Comparison of ENCODE assay signal across 1 cellular context in the genomic region with DNA sequence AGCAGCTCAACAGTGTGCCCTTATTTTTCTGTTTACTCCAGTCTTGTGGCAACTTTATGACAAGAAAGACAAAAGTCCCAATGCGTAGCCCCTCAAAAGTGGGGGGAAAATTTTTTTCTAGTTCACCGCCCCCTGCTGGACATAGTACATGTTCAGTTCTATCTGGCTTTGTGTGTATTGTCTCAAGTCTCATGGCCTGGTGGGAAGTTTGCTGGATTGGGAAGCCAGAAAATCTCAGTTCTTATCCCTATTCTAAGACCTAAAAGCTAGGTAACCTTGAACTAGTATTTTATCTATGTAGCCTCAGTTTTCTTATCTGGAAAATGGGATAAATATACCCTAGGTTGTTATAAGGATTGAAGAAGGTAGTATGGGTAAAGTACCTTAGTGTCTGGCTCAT.
TF ChIP-seq lines count a peak whose summit lies in the region.

No MANE protein-coding gene starts in this region.

TF ChIP-seq in GM23338, 12 proteins besides CTCF, POLR2A, EP300 and RAD21 (continued from another document):
- TF ChIP-seq, protein P1, sequence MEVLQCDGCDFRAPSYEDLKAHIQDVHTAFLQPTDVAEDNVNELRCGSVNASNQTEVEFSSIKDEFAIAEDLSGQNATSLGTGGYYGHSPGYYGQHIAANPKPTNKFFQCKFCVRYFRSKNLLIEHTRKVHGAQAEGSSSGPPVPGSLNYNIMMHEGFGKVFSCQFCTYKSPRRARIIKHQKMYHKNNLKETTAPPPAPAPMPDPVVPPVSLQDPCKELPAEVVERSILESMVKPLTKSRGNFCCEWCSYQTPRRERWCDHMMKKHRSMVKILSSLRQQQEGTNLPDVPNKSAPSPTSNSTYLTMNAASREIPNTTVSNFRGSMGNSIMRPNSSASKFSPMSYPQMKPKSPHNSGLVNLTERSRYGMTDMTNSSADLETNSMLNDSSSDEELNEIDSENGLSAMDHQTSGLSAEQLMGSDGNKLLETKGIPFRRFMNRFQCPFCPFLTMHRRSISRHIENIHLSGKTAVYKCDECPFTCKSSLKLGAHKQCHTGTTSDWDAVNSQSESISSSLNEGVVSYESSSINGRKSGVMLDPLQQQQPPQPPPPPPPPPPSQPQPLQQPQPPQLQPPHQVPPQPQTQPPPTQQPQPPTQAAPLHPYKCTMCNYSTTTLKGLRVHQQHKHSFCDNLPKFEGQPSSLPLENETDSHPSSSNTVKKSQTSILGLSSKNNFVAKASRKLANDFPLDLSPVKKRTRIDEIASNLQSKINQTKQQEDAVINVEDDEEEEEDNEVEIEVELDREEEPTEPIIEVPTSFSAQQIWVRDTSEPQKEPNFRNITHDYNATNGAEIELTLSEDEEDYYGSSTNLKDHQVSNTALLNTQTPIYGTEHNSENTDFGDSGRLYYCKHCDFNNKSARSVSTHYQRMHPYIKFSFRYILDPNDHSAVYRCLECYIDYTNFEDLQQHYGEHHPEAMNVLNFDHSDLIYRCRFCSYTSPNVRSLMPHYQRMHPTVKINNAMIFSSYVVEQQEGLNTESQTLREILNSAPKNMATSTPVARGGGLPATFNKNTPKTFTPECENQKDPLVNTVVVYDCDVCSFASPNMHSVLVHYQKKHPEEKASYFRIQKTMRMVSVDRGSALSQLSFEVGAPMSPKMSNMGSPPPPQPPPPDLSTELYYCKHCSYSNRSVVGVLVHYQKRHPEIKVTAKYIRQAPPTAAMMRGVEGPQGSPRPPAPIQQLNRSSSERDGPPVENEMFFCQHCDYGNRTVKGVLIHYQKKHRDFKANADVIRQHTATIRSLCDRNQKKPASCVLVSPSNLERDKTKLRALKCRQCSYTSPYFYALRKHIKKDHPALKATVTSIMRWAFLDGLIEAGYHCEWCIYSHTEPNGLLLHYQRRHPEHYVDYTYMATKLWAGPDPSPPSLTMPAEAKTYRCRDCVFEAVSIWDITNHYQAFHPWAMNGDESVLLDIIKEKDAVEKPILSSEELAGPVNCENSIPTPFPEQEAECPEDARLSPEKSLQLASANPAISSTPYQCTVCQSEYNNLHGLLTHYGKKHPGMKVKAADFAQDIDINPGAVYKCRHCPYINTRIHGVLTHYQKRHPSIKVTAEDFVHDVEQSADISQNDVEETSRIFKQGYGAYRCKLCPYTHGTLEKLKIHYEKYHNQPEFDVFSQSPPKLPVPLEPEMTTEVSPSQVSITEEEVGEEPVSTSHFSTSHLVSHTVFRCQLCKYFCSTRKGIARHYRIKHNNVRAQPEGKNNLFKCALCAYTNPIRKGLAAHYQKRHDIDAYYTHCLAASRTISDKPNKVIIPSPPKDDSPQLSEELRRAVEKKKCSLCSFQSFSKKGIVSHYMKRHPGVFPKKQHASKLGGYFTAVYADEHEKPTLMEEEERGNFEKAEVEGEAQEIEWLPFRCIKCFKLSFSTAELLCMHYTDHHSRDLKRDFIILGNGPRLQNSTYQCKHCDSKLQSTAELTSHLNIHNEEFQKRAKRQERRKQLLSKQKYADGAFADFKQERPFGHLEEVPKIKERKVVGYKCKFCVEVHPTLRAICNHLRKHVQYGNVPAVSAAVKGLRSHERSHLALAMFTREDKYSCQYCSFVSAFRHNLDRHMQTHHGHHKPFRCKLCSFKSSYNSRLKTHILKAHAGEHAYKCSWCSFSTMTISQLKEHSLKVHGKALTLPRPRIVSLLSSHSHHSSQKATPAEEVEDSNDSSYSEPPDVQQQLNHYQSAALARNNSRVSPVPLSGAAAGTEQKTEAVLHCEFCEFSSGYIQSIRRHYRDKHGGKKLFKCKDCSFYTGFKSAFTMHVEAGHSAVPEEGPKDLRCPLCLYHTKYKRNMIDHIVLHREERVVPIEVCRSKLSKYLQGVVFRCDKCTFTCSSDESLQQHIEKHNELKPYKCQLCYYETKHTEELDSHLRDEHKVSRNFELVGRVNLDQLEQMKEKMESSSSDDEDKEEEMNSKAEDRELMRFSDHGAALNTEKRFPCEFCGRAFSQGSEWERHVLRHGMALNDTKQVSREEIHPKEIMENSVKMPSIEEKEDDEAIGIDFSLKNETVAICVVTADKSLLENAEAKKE (CRISPR knock-in tag; IDR thresholded peaks at IDR 0.05): no peak
- TF ChIP-seq POLR2AphosphoS5 (IDR thresholded peaks at IDR 0.05; ENCODE audit: low read depth) (no peak), ZNF331 (CRISPR knock-in tag; IDR thresholded peaks at IDR 0.05; ENCODE audit: low read depth) (no peak), CREB1 (CRISPR knock-in tag; IDR thresholded peaks at IDR 0.05; ENCODE audit: low read depth) (no peak), ZNF114 (CRISPR knock-in tag; IDR thresholded peaks at IDR 0.05) (no peak), EZH2 (IDR thresholded peaks at IDR 0.05; ENCODE audit: low read depth, unreplicated experiment) (no peak), EZH2phosphoT487 (IDR thresholded peaks at IDR 0.05; ENCODE audit: unreplicated experiment) (no peak), JUNB (IDR thresholded peaks at IDR 0.05; ENCODE audit: unreplicated experiment) (no peak)
- TF ChIP-seq, protein P2, sequence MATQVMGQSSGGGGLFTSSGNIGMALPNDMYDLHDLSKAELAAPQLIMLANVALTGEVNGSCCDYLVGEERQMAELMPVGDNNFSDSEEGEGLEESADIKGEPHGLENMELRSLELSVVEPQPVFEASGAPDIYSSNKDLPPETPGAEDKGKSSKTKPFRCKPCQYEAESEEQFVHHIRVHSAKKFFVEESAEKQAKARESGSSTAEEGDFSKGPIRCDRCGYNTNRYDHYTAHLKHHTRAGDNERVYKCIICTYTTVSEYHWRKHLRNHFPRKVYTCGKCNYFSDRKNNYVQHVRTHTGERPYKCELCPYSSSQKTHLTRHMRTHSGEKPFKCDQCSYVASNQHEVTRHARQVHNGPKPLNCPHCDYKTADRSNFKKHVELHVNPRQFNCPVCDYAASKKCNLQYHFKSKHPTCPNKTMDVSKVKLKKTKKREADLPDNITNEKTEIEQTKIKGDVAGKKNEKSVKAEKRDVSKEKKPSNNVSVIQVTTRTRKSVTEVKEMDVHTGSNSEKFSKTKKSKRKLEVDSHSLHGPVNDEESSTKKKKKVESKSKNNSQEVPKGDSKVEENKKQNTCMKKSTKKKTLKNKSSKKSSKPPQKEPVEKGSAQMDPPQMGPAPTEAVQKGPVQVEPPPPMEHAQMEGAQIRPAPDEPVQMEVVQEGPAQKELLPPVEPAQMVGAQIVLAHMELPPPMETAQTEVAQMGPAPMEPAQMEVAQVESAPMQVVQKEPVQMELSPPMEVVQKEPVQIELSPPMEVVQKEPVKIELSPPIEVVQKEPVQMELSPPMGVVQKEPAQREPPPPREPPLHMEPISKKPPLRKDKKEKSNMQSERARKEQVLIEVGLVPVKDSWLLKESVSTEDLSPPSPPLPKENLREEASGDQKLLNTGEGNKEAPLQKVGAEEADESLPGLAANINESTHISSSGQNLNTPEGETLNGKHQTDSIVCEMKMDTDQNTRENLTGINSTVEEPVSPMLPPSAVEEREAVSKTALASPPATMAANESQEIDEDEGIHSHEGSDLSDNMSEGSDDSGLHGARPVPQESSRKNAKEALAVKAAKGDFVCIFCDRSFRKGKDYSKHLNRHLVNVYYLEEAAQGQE (IDR thresholded peaks at IDR 0.05; ENCODE audit: unreplicated experiment): no peak
